In the genomic region with DNA sequence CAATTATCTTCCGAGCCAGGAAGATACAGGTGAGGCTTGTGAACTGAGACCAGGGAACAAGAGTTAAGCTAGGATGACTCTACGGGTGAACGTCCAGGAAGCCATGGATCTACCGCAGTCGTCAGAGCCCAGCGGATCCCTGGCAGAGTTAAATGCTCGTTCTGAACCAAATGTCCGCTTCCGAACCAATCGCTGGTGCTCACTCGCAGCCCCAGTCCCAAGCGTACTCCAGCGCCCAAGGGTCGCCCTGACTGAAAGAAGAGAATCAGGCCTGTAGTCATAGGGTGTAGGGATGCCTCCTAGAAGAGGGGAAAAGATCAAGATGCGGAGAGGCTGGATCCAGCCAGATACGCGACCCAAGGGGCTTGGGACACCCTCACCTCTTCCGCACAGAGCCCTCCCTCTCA, we compare ENCODE assay signal across 1 cellular context.
TF ChIP-seq lines count a peak whose summit lies in the region.

No MANE protein-coding gene starts in this region.

TF ChIP-seq in GM12878, 131 proteins besides CTCF, POLR2A, EP300 and RAD21:
- TF ChIP-seq YY1 (IDR thresholded peaks at IDR 0.05; ENCODE audit: low read depth, low read length) (no peak), RCOR1 (conservative IDR thresholded peaks at IDR 0.05; ENCODE audit: low read depth, low read length) (no peak), SMC3 (IDR thresholded peaks at IDR 0.05; ENCODE audit: borderline replicate concordance, low read length) (no peak), ZZZ3 (IDR thresholded peaks at IDR 0.05; ENCODE audit: control insufficient read depth, insufficient read length, low read depth) (no peak), RELB (IDR thresholded peaks at IDR 0.05; ENCODE audit: low read depth) (0 out of 2 replicates have a peak, but pooled peaks have one; percentile 5), CHD1 (IDR thresholded peaks at IDR 0.05; ENCODE audit: low read depth, low read length) (no peak), MLLT1 (IDR thresholded peaks at IDR 0.05) (0 out of 2 replicates have a peak, but pooled peaks have one; percentile 9), NKRF (conservative IDR thresholded peaks at IDR 0.05) (peak; percentile 41)
